34 cellular contexts compared by ENCODE assay signal in the genomic region with DNA sequence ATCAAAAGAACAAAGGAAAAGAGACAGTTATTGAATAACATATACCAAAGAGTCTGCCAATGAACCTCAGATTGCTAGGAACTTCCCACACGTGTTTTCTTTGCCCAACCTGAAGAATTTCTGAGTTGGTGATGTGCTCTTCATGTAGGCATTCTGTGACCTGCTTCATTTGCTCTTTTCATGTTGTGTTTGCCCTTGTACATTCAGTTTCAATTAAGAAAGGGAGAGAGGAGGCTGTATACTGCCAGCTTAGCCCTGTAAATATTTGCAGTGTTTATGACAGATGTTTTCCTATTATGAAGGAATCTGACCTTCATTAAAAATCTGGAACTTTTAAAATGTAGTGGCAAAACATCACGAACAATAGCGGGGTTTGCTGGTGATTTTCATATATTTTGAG.
"Had no signal": no experiment of that assay in that cellular context is flagged by ENCODE, and none has a peak within 500 bp of the region (broad histone marks: within the 10 kb centered on the region; RNA-seq: fewer than 3 reads in every experiment).

No MANE protein-coding gene starts in this region.

- H3K27ac ChIP-seq: KMS-11, SJSA1, WERI-Rb-1 had no signal

- H3K9me3 ChIP-seq: SJSA1 had no signal

- H3K4me2 ChIP-seq: KMS-11 had no signal

- H3K27me3 ChIP-seq: SJSA1 had no signal

- H3K4me1 Mint-ChIP-seq: activated CD4-positive, alpha-beta T cell treated with anti-CD3 and anti-CD28 coated beads, Interleukin-2, amount 10 ng/mL, durations not matched to agents 7 days and 5 days; activated naive CD8-positive, alpha-beta T cell treated with anti-CD3 and anti-CD28 coated beads, Interleukin-2, amount 50 U/mL, for 24 hours had no signal

- H3K36me3 ChIP-seq: SJSA1, WERI-Rb-1 had no signal

- H3K4me1 ChIP-seq: SJSA1 had no signal

- H3K27ac Mint-ChIP-seq: activated CD4-positive, alpha-beta T cell treated with anti-CD3 and anti-CD28 coated beads, Interleukin-2, amount 10 ng/mL, durations not matched to agents 7 days and 5 days; activated CD8-positive, alpha-beta T cell treated with anti-CD3 and anti-CD28 coated beads, Interleukin-2, amount 10 ng/mL, durations not matched to agents 7 days and 5 days; activated naive CD4-positive, alpha-beta T cell treated with anti-CD3 and anti-CD28 coated beads for 36 hours; activated naive CD4-positive, alpha-beta T cell treated with anti-CD3 and anti-CD28 coated beads, Interleukin-2, amount 50 U/mL, for 72 hours; activated naive CD8-positive, alpha-beta T cell treated with anti-CD3 and anti-CD28 coated beads, Interleukin-2, amount 50 U/mL, for 24 hours; activated T-helper 1 cell treated with anti-CD3 and anti-CD28 coated beads, Interleukin-12 subunit alpha, Interleukin-12 subunit beta, Interleukin-2, Interleukin-4 antibody, amounts not matched to agents 30 ng/mL and 10 ng/mL and 1 ng/mL, durations not matched to agents 14 hours and 24 hours and 36 hours; brain had no signal

- DNase-seq: activated CD4-positive, alpha-beta T cell treated with anti-CD3 and anti-CD28 coated beads for 1 hour; activated CD4-positive, alpha-beta T cell treated with anti-CD3 and anti-CD28 coated beads, Interleukin-2, amount 10 ng/mL, durations not matched to agents 7 days and 5 days; activated CD4-positive, alpha-beta T cell treated with anti-CD3 and anti-CD28 coated beads, Interleukin-2, amount 50 U/mL, for 48 hours; activated CD4-positive, CD25-positive, alpha-beta regulatory T cell; activated CD8-positive, alpha-beta T cell treated with anti-CD3 and anti-CD28 coated beads, Interleukin-2, amount 10 ng/mL, durations not matched to agents 7 days and 5 days; activated gamma-delta T cell treated with Interleukin-2 at 50 U/mL for 16 hours; activated naive CD4-positive, alpha-beta T cell treated with anti-CD3 and anti-CD28 coated beads for 36 hours; activated naive CD8-positive, alpha-beta T cell treated with anti-CD3 and anti-CD28 coated beads, Interleukin-2, amount 50 U/mL, for 24 hours; activated T-cell treated with anti-CD3 and anti-CD28 coated beads, Interleukin-2, amount 50 U/mL, for 4 hours; anterior cingulate cortex; central memory CD4-positive, alpha-beta T cell; NCI-H1092 treated with DMSO at 0.1 percent for 48 hours; NCI-H1417; NCI-H146; NCI-H187; NCI-H2029 treated with DMSO at 0.1 percent for 48 hours; NCI-H2107; NCI-H2171; NCI-H510A treated with DMSO at 0.1 percent for 48 hours; NCI-H69; NCI-H82; RPMI8226; SHP77 treated with DMSO at 0.1 percent for 48 hours; SW 1271; T-helper 1 cell; T-helper 2 cell; T-helper 9 cell; WERI-Rb-1 had no signal

- ATAC-seq: activated CD8-positive, alpha-beta T cell treated with anti-CD3 and anti-CD28 coated beads, Interleukin-2, amount 10 ng/mL, durations not matched to agents 7 days and 5 days; activated naive CD4-positive, alpha-beta T cell treated with anti-CD3 and anti-CD28 coated beads, Interleukin-2, amount 50 U/mL, for 72 hours; activated naive CD8-positive, alpha-beta T cell treated with anti-CD3 and anti-CD28 coated beads, Interleukin-2, amount 50 U/mL, for 24 hours; activated T-cell treated with anti-CD3 and anti-CD28 coated beads, Interleukin-2, amount 50 U/mL, for 4 hours; Panc1 had no signal

- H3K9me3 Mint-ChIP-seq: activated CD4-positive, alpha-beta T cell treated with anti-CD3 and anti-CD28 coated beads, Interleukin-2, amount 10 ng/mL, durations not matched to agents 7 days and 5 days; activated naive CD4-positive, alpha-beta T cell treated with anti-CD3 and anti-CD28 coated beads for 36 hours; activated naive CD4-positive, alpha-beta T cell treated with anti-CD3 and anti-CD28 coated beads, Interleukin-2, amount 50 U/mL, for 72 hours; activated naive CD8-positive, alpha-beta T cell treated with anti-CD3 and anti-CD28 coated beads, Interleukin-2, amount 50 U/mL, for 24 hours; activated T-cell treated with anti-CD3 and anti-CD28 coated beads, Interleukin-2, amount 50 U/mL, for 4 hours; activated T-helper 1 cell treated with anti-CD3 and anti-CD28 coated beads, Interleukin-12 subunit alpha, Interleukin-12 subunit beta, Interleukin-2, Interleukin-4 antibody, amounts not matched to agents 30 ng/mL and 10 ng/mL and 1 ng/mL, durations not matched to agents 14 hours and 24 hours and 36 hours had no signal

- H3K4me3 Mint-ChIP-seq: activated CD4-positive, alpha-beta T cell treated with anti-CD3 and anti-CD28 coated beads, Interleukin-2, amount 10 ng/mL, durations not matched to agents 7 days and 5 days; activated CD8-positive, alpha-beta T cell treated with anti-CD3 and anti-CD28 coated beads, Interleukin-2, amount 10 ng/mL, durations not matched to agents 7 days and 5 days; activated naive CD4-positive, alpha-beta T cell treated with anti-CD3 and anti-CD28 coated beads for 36 hours; activated naive CD8-positive, alpha-beta T cell treated with anti-CD3 and anti-CD28 coated beads, Interleukin-2, amount 50 U/mL, for 24 hours; activated T-cell treated with anti-CD3 and anti-CD28 coated beads, Interleukin-2, amount 50 U/mL, for 4 hours; activated T-helper 1 cell treated with anti-CD3 and anti-CD28 coated beads, Interleukin-12 subunit alpha, Interleukin-12 subunit beta, Interleukin-2, Interleukin-4 antibody, amounts not matched to agents 30 ng/mL and 10 ng/mL and 1 ng/mL, durations not matched to agents 14 hours and 24 hours and 36 hours; brain had no signal

- H3K9ac ChIP-seq: KMS-11 had no signal

- H3K4me3 ChIP-seq: SJSA1 had no signal

- H3K36me3 Mint-ChIP-seq: activated naive CD4-positive, alpha-beta T cell treated with anti-CD3 and anti-CD28 coated beads, Interleukin-2, amount 50 U/mL, for 72 hours; brain had no signal
